In the genomic region with DNA sequence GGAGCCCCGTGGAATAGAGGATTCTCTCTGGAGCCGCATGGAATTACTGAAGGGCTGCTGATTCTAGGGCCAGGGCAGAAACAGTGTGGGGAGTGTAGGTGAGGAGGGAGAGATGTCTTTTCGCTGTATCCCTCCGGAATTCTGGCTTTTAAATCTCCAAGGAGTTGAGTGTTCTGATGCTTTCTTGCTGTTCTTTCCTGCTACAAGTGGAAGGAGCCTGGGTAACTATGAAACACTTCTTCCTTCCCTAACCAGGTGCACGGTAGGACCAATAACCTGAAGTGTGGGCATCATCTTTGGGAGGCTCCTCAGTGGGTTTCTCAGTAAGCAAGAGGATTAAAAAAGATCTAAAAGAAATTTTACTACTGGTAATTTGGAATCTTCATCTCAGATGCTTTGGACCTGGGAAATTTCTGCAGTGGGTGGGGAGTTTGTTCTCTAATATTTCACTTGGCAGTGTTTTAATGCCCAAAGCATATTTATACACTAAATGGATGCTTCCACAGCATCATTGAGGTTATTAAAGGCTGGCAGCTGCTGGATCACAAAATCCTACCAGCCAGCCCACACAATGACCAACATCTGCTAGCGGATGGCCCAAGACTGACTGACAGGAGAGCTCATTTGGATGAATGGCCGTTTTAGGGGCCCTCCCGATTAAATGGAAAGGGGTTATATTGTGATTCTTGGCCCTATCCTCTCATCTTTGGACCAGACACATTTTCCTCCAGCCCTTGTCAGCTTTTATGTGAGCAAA, we compare ENCODE assay signal across 9 cellular contexts. TPM values are rescaled to one million over a fixed set of nuclear protein-coding genes. Genes with fewer than 3 reads are reported as not detected.
DNase-seq lines count a peak whose midpoint lies in the region; ATAC-seq and TF ChIP-seq lines count a peak whose summit lies in the region.
"Had no signal": no experiment of that assay in that cellular context is flagged by ENCODE, and none has a peak within 500 bp of the region (broad histone marks: within the 10 kb centered on the region; RNA-seq: fewer than 3 reads in every experiment).

No MANE protein-coding gene starts in this region.

- H3K4me1 Mint-ChIP-seq in CD14-positive monocyte (peaks cover 19% of the 10 kb centered on the region), nephron progenitor cell (peaks cover 17% of the 10 kb centered on the region)

- no peaks in the 10 kb centered on the region for H3K9me3 ChIP-seq in breast epithelium

- H3K27ac ChIP-seq in breast epithelium, result no peak overlapping the region

- H3K27ac Mint-ChIP-seq in CD14-positive monocyte, result no peak overlapping the region
- no peak overlapping the region for H3K27ac Mint-ChIP-seq in nephron progenitor cell

- TF ChIP-seq CTCF in CD14-positive monocyte (IDR thresholded peaks at IDR 0.05), result no peak
- no peak for TF ChIP-seq CTCF in HFF-Myc (IDR thresholded peaks at IDR 0.05; ENCODE audit: low read depth, low read length, missing control alignments)
- TF ChIP-seq CTCF in breast epithelium (IDR thresholded peaks at IDR 0.05), result no peak
- TF ChIP-seq CTCF in nephron progenitor cell (IDR thresholded peaks at IDR 0.05), result no peak

- no peak for DNase-seq in CD14-positive monocyte (ENCODE audit: low spot score)
- no peak for DNase-seq in HFF-Myc (ENCODE audit: extremely low read depth, low read depth)
- DNase-seq in breast epithelium (ENCODE audit: low spot score in 2 of 2), result no peak
- DNase-seq in nephron progenitor cell, result no peak
- no peak for DNase-seq in NCI-H510A (lab: John Stamatoyannopoulos, UW)
- DNase-seq in SIG-M5 (lab: John Stamatoyannopoulos, UW), result no peak
- DNase-seq: kidney glomerular epithelial cell had no signal

- H3K9me3 Mint-ChIP-seq in CD14-positive monocyte (peaks cover 0 to 8% (median 6%) of the 10 kb centered on the region in 7 donors), nephron progenitor cell (no peaks in the 10 kb centered on the region)

- intact Hi-C loops in CD14-positive monocyte (cut with micrococcal nuclease) (loop anchor here (10.0 kb wide), 2 partner anchors 611 to 889 kb away; a partner anchor contains a TSS), breast epithelium (cut with DNase I; ENCODE audit: low total_unique reads) (no loop called here)

- H3K36me3 Mint-ChIP-seq in CD14-positive monocyte, result peaks cover 0 to 10% of the 10 kb centered on the region in 2 donors
- no peaks in the 10 kb centered on the region for H3K36me3 Mint-ChIP-seq in nephron progenitor cell (ENCODE audit: low read depth)

- no peak for TF ChIP-seq POLR2A in breast epithelium (IDR thresholded peaks at IDR 0.05)

- H3K4me1 ChIP-seq in breast epithelium, result no peaks in the 10 kb centered on the region

- no peak for ATAC-seq in GM21381 (IDR thresholded peaks at IDR 0.05; ENCODE audit: unreplicated experiment)
- ATAC-seq in HG03097 (IDR thresholded peaks at IDR 0.05; ENCODE audit: low FRiP score, unreplicated experiment), result no peak

- H3K36me3 ChIP-seq in breast epithelium, result no peaks in the 10 kb centered on the region

- H3K4me3 Mint-ChIP-seq in CD14-positive monocyte, result peak overlapping the region; percentile 72 to 89
- peak overlapping the region; percentile 89 for H3K4me3 Mint-ChIP-seq in nephron progenitor cell

- H3K4me3 ChIP-seq in HFF-Myc (replicated peaks; ENCODE audit: low read depth, low read length), result peak overlapping the region; percentile 81
- H3K4me3 ChIP-seq in breast epithelium, result peak overlapping the region; percentile 74 to 82 (median 78)

- peaks cover 31 to 62% (median 35%) of the 10 kb centered on the region in 3 donors for H3K27me3 Mint-ChIP-seq in CD14-positive monocyte (ENCODE audit: low read depth in 3 of 3)
- H3K27me3 Mint-ChIP-seq in nephron progenitor cell (ENCODE audit: low read depth, poor library complexity), result peaks cover 80% of the 10 kb centered on the region

- H3K27me3 ChIP-seq in breast epithelium, result no peaks in the 10 kb centered on the region

RNA-seq across cellular contexts. Expression of a gene that starts 2.1 kb away (rescaled TPM):
- polyA plus RNA-seq in CD14-positive monocyte, result not detected
- 1 to 10 TPM; 1.9 to 5.9 (median 2.3) TPM for total RNA-seq in breast epithelium
